20 cellular contexts compared by ENCODE assay signal in the genomic region with DNA sequence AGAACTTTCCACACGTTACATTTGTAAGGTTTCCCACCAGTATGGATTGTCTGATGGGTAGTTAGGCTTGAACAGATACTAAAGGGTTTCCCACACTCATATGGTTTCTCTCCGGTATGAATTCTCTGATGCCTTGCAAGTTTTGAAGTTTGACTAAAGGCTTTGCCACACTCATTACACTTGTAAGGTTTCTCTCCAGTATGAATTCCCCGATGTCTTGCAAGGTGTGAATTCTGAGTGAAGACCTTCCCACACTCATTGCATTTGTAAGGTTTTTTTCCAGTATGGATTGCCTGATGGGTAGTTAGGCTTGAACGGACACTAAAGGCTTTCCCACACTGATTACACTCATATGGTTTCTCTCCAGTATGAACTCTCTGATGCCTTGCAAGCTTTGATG. TPM values are rescaled to one million over a fixed set of nuclear protein-coding genes. Genes with fewer than 3 reads are reported as not detected.
DNase-seq lines count a peak whose midpoint lies in the region; ATAC-seq and TF ChIP-seq lines count a peak whose summit lies in the region.
"Had no signal": no experiment of that assay in that cellular context is flagged by ENCODE, and none has a peak within 500 bp of the region (broad histone marks: within the 10 kb centered on the region; RNA-seq: fewer than 3 reads in every experiment).

No MANE protein-coding gene starts in this region.

- H3K4me1 Mint-ChIP-seq in endothelial cell (ENCODE audit: unreplicated experiment) = no peaks in the 10 kb centered on the region
- H3K4me1 Mint-ChIP-seq: CD8-positive, alpha-beta memory T cell; H9 had no signal

- peak overlapping the region; percentile 79 for H3K4me3 Mint-ChIP-seq in endothelial cell (ENCODE audit: unreplicated experiment)
- H3K4me3 Mint-ChIP-seq: CD4-positive, CD25-positive, alpha-beta regulatory T cell; CD8-positive, alpha-beta memory T cell; H9 had no signal

- H3K4me3 ChIP-seq in duodenal mucosa (ENCODE audit: low read depth in 1 of 2, low read length in 2 of 2) = peak overlapping the region; percentile 1 to 45
- peak overlapping the region; percentile 34 to 57 (median 55) for H3K4me3 ChIP-seq in subcutaneous abdominal adipose tissue (ENCODE audit: low read depth in 1 of 5, low read length in 5 of 5)
- no peak overlapping the region for H3K4me3 ChIP-seq in stomach
- H3K4me3 ChIP-seq: GM12878 had no signal

- no peak for TF ChIP-seq CTCF in endothelial cell (IDR thresholded peaks at IDR 0.05; ENCODE audit: unreplicated experiment)
- TF ChIP-seq CTCF in stomach (IDR thresholded peaks at IDR 0.05) = no peak

- H3K9me3 Mint-ChIP-seq in endothelial cell (ENCODE audit: unreplicated experiment) = peaks cover 32% of the 10 kb centered on the region

- H3K27ac Mint-ChIP-seq in endothelial cell (ENCODE audit: unreplicated experiment) = no peak overlapping the region
- H3K27ac Mint-ChIP-seq: CD4-positive, CD25-positive, alpha-beta regulatory T cell; CD8-positive, alpha-beta memory T cell; H9 had no signal

- H3K36me3 Mint-ChIP-seq in endothelial cell (ENCODE audit: low read depth, unreplicated experiment) = peaks cover 55% of the 10 kb centered on the region

- H3K9me3 ChIP-seq in duodenal mucosa (ENCODE audit: control insufficient read depth in 1 of 2, low read length in 2 of 2) (peaks cover 52 to 62% of the 10 kb centered on the region in 2 donors), subcutaneous abdominal adipose tissue (ENCODE audit: control insufficient read depth in 5 of 5, low read length in 5 of 5) (peaks cover 46 to 80% (median 71%) of the 10 kb centered on the region in 5 donors), stomach (peaks cover 43 to 95% (median 78%) of the 10 kb centered on the region in 4 donors)
- H3K9me3 ChIP-seq: BE2C had no signal

- H3K4me1 ChIP-seq in duodenal mucosa (ENCODE audit: control insufficient read depth in 1 of 2, insufficient read depth in 2 of 2, low read length in 2 of 2) (no peaks in the 10 kb centered on the region), subcutaneous abdominal adipose tissue (ENCODE audit: control insufficient read depth in 5 of 5, insufficient read depth in 5 of 5, low read length in 5 of 5) (no peaks in the 10 kb centered on the region), stomach (no peaks in the 10 kb centered on the region)
- H3K4me1 ChIP-seq: BE2C had no signal

- H3K27me3 Mint-ChIP-seq in endothelial cell (ENCODE audit: unreplicated experiment) = no peaks in the 10 kb centered on the region
- H3K27me3 Mint-ChIP-seq: CD4-positive, CD25-positive, alpha-beta regulatory T cell; CD8-positive, alpha-beta memory T cell had no signal

- intact Hi-C loops in stomach (cut with DNase I; ENCODE audit: low total_unique reads) = no loop called here

- ATAC-seq in HG02884 (IDR thresholded peaks at IDR 0.05; ENCODE audit: unreplicated experiment) = no peak
- ATAC-seq: GM12878 had no signal

- 98 to 99% (median 98%) methylated on average over 4 of the region's 4 CpGs for WGBS in stomach, 5 donors

- TF ChIP-seq EP300 in stomach (IDR thresholded peaks at IDR 0.05) = no peak

- H3K36me3 ChIP-seq in duodenal mucosa (ENCODE audit: control insufficient read depth in 1 of 2, insufficient read depth in 2 of 2, low read length in 2 of 2) (peaks cover 15 to 32% of the 10 kb centered on the region in 2 donors), subcutaneous abdominal adipose tissue (ENCODE audit: control insufficient read depth in 5 of 5, insufficient read depth in 5 of 5, low read length in 5 of 5) (peaks cover 28 to 36% (median 30%) of the 10 kb centered on the region in 5 donors), stomach (peaks cover 18 to 43% (median 40%) of the 10 kb centered on the region in 4 donors)
- H3K36me3 ChIP-seq: BE2C had no signal

- H3K27ac ChIP-seq in duodenal mucosa (ENCODE audit: low read depth, low read length) (no peak overlapping the region), subcutaneous abdominal adipose tissue (ENCODE audit: low read depth, low read length) (no peak overlapping the region), stomach (no peak overlapping the region)

- DNase-seq in endothelial cell (ENCODE audit: low spot score) (no peak), stomach (no peak)
- DNase-seq: ACHN; BE2C; C1 segment of cervical spinal cord; CD4-positive, CD25-positive, alpha-beta regulatory T cell; CD8-positive, alpha-beta memory T cell; COR-L47; DMS 273 treated with DMSO at 0.1 percent for 48 hours; DMS53; DND-41; EL; GOT3; H9 had no signal

- H3K9ac ChIP-seq in duodenal mucosa (ENCODE audit: low read depth in 1 of 2, low read length in 2 of 2) = no peak overlapping the region
- H3K9ac ChIP-seq in subcutaneous abdominal adipose tissue (ENCODE audit: low read length in 5 of 5) = no peak overlapping the region

- no peak for TF ChIP-seq POLR2A in stomach (IDR thresholded peaks at IDR 0.05)

- H3K27me3 ChIP-seq in duodenal mucosa (ENCODE audit: control insufficient read depth in 1 of 2, insufficient read depth in 2 of 2, low read length in 2 of 2) (no peaks in the 10 kb centered on the region), subcutaneous abdominal adipose tissue (ENCODE audit: control insufficient read depth in 5 of 5, insufficient read depth in 4 of 5, low read length in 5 of 5) (no peaks in the 10 kb centered on the region), stomach (no peaks in the 10 kb centered on the region)
- H3K27me3 ChIP-seq: BE2C had no signal

RNA-seq across cellular contexts. Expression of a gene that starts 7.6 kb away (rescaled TPM):
- total RNA-seq in endothelial cell (ENCODE audit: unreplicated experiment) (8.7 TPM), stomach (100 to 1,000 TPM in 1 of 5 donors, 10 to 100 TPM in 2, 1 to 10 TPM in 1, under 1 TPM in 1; 0.29 to 281 (median 15.2) TPM)
- polyA plus RNA-seq in stomach = 10 to 100 TPM in 1 of 3 donors, 1 to 10 TPM in 2; 5.5 to 11.2 (median 6.5) TPM
- total RNA-seq: HT-29 had no signal

RNA-seq across cellular contexts. Expression of a gene that starts 18.5 kb away (rescaled TPM):
- total RNA-seq in endothelial cell (ENCODE audit: unreplicated experiment) (14.9 TPM), stomach (10 to 100 TPM in 3 of 5 donors, 1 to 10 TPM in 2; 3.9 to 19.3 (median 12.5) TPM)
- 1 to 10 TPM; 1.3 to 2.3 (median 1.4) TPM for polyA plus RNA-seq in stomach
- total RNA-seq: HT-29 had no signal

RNA-seq across cellular contexts. Expression of a gene that starts 37.1 kb away (rescaled TPM):
- total RNA-seq in endothelial cell (ENCODE audit: unreplicated experiment) (36.3 TPM), stomach (10 to 100 TPM; 28.1 to 96.0 (median 56.7) TPM)
- 10 to 100 TPM in 1 of 3 donors, 1 to 10 TPM in 2; 7.3 to 13.5 (median 9.2) TPM for polyA plus RNA-seq in stomach

RNA-seq across cellular contexts. Expression of a gene that starts 52.8 kb away (rescaled TPM):
- total RNA-seq in endothelial cell (ENCODE audit: unreplicated experiment) (3.8 TPM), stomach (1 to 10 TPM in 4 of 5 donors, under 1 TPM in 1; 0.72 to 9.5 (median 1.8) TPM)
- polyA plus RNA-seq in stomach = 1 to 10 TPM; 1.2 to 2.9 (median 2.3) TPM
- total RNA-seq: G401, HT-29 had no signal

Comparison
In these comparisons a context has a peak if more than half of its experiments do, and no peak if none do; other contexts are left out.
1. H3K4me3 ChIP-seq: peak in duodenal mucosa (2 of 2) and subcutaneous abdominal adipose tissue (5 of 5); none in stomach (0 of 4).